ENCODE assay signal across 16 cellular contexts in genomic region chr7:130566168-130566897, GRCh38.
DNase-seq lines count a peak whose midpoint lies in the region; TF ChIP-seq lines count a peak whose summit lies in the region.
"Had no signal": no experiment of that assay in that cellular context is flagged by ENCODE, and none has a peak within 500 bp of the region (broad histone marks: within the 10 kb centered on the region; RNA-seq: fewer than 3 reads in every experiment).

No MANE protein-coding gene starts in this region.

- peaks cover 33% of the 10 kb centered on the region for H3K36me3 Mint-ChIP-seq in endodermal cell (ENCODE audit: low read depth)

- intact Hi-C loops in testis (cut with DNase I; ENCODE audit: low total_unique reads): no loop called here

- peaks cover 58% of the 10 kb centered on the region for H3K9me3 Mint-ChIP-seq in endodermal cell

- H3K27ac ChIP-seq in endodermal cell (ENCODE audit: low read depth, low read length) (no peak overlapping the region), testis (peak overlapping the region; percentile 71 to 76)
- H3K27ac ChIP-seq: SJSA1 had no signal

- no peaks in the 10 kb centered on the region for H3K27me3 ChIP-seq in endodermal cell (ENCODE audit: control insufficient read depth, insufficient read depth, low read length, poor library complexity, severe bottlenecking)
- H3K27me3 ChIP-seq in testis: no peaks in the 10 kb centered on the region
- H3K27me3 ChIP-seq: BE2C, SJSA1 had no signal

- no peaks in the 10 kb centered on the region for H3K27me3 Mint-ChIP-seq in endodermal cell (ENCODE audit: insufficient read depth)

- H3K4me1 ChIP-seq in endodermal cell (ENCODE audit: control insufficient read depth, insufficient read depth, low read length) (no peaks in the 10 kb centered on the region), testis (no peaks in the 10 kb centered on the region)
- H3K4me1 ChIP-seq: BE2C, SJSA1 had no signal

- H3K36me3 ChIP-seq in endodermal cell (ENCODE audit: control insufficient read depth, insufficient read depth, low read length) (peaks cover 15% of the 10 kb centered on the region), testis (ENCODE audit: low read depth, missing control alignments) (no peaks in the 10 kb centered on the region)
- H3K36me3 ChIP-seq: BE2C, SJSA1 had no signal

- H3K9ac ChIP-seq in endodermal cell (ENCODE audit: extremely low read depth, low read length, poor library complexity, severe bottlenecking): no peak overlapping the region

- no peak for TF ChIP-seq POLR2A in testis (IDR thresholded peaks at IDR 0.05)

- H3K4me3 Mint-ChIP-seq in endodermal cell: no peak overlapping the region
- H3K4me3 Mint-ChIP-seq: GM23338, nephron had no signal

- H3K4me1 Mint-ChIP-seq in endodermal cell: no peaks in the 10 kb centered on the region
- H3K4me1 Mint-ChIP-seq: GM23338, nephron had no signal

- no peak overlapping the region for H3K27ac Mint-ChIP-seq in endodermal cell
- H3K27ac Mint-ChIP-seq: GM23338, nephron had no signal

- DNase-seq in M059J (ENCODE audit: low read depth) (peak; percentile 76), endodermal cell (no peak), islet precursor cell (peak; percentile 52), testis (peak; percentile 91), NCI-H2029 (lab: John Stamatoyannopoulos, UW) (no peak), NCI-H2081 (lab: John Stamatoyannopoulos, UW) (no peak), anterior cingulate cortex (lab: John Stamatoyannopoulos, UW) (no peak)
- DNase-seq: activated CD4-positive, alpha-beta T cell treated with anti-CD3 and anti-CD28 coated beads, Interleukin-2, amount 50 U/mL, for 1 hour; activated T-cell treated with anti-CD3 and anti-CD28 coated beads, Interleukin-2, amount 50 U/mL, for 48 hours; BE2C; DMS 273 treated with DMSO at 0.1 percent for 48 hours; hippocampal formation; NCI-H2107 had no signal

- peak overlapping the region; percentile 53 for H3K4me3 ChIP-seq in endodermal cell (ENCODE audit: low read length)
- H3K4me3 ChIP-seq in testis: no peak overlapping the region
- H3K4me3 ChIP-seq: GM23338, SJSA1 had no signal

- 93 to 95% methylated on average over 5 to 9 of the region's 9 CpGs for WGBS in endodermal cell (ENCODE audit: insufficient coverage in 1 of 2, insufficient read length in 1 of 2), 2 experiments
- 58 to 69% methylated on average over 9 of the region's 9 CpGs for WGBS in testis, 2 donors

- no peak for TF ChIP-seq CTCF in endodermal cell (conservative IDR thresholded peaks at IDR 0.05)
- TF ChIP-seq CTCF in testis (IDR thresholded peaks at IDR 0.05): no peak

- peaks cover 71% of the 10 kb centered on the region for H3K9me3 ChIP-seq in endodermal cell (ENCODE audit: control insufficient read depth, low read length)
- H3K9me3 ChIP-seq in testis: no peaks in the 10 kb centered on the region
- H3K9me3 ChIP-seq: BE2C, SJSA1 had no signal

Comparison
In these comparisons a context has a peak if more than half of its experiments do, and no peak if none do; other contexts are left out.
1. DNase-seq: peak in M059J (single experiment), islet precursor cell (single experiment) and testis (single experiment); none in endodermal cell (single experiment), NCI-H2029 (single experiment), NCI-H2081 (0 of 2) and anterior cingulate cortex (0 of 58).